ENCODE assay signal across 16 cellular contexts in genomic region chr5:72283358-72283757, GRCh38. TPM values are rescaled to one million over a fixed set of nuclear protein-coding genes. Genes with fewer than 3 reads are reported as not detected.
DNase-seq lines count a peak whose midpoint lies in the region; ATAC-seq and TF ChIP-seq lines count a peak whose summit lies in the region.
"Had no signal": no experiment of that assay in that cellular context is flagged by ENCODE, and none has a peak within 500 bp of the region (broad histone marks: within the 10 kb centered on the region; RNA-seq: fewer than 3 reads in every experiment).

No MANE protein-coding gene starts in this region.

- in situ Hi-C loops in gastrocnemius medialis (cut with MboI; ENCODE audit: low sequenced_read_pairs in 4 of 4), result no loop called here

- no peaks in the 10 kb centered on the region for H3K27me3 Mint-ChIP-seq in HFFc6 (ENCODE audit: insufficient read depth)

- DNase-seq in HFFc6, result no peak
- DNase-seq in ascending aorta (ENCODE audit: low spot score in 2 of 2), result no peak
- no peak for DNase-seq in heart right ventricle
- no peak for DNase-seq in gastrocnemius medialis
- DNase-seq in Peyer's patch, result no peak
- no peak for DNase-seq in stimulated activated naive CD4-positive, alpha-beta T cell treated with Interleukin-2 at 50 U/mL for 16 hours (lab: John Stamatoyannopoulos, UW)
- DNase-seq in COR-L47 (lab: John Stamatoyannopoulos, UW), result no peak
- DNase-seq in NCI-H2081 treated with DMSO at 0.1 percent for 48 hours (lab: John Stamatoyannopoulos, UW), result no peak
- DNase-seq: activated CD8-positive, alpha-beta T cell treated with anti-CD3 and anti-CD28 coated beads, Interleukin-2, amount 10 ng/mL, durations not matched to agents 7 days and 5 days; activated effector memory CD4-positive, alpha-beta T cell treated with anti-CD3 and anti-CD28 coated beads, Interleukin-2, amount 50 U/mL, for 16 hours; mucosa of descending colon; NCI-H510A treated with DMSO at 0.1 percent for 48 hours; RPMI8226; T1000 had no signal

- peaks cover 28% of the 10 kb centered on the region for H3K36me3 Mint-ChIP-seq in HFFc6 (ENCODE audit: low read depth)

- TF ChIP-seq CTCF in HFFc6 (IDR thresholded peaks at IDR 0.05), result no peak
- no peak for TF ChIP-seq CTCF in ascending aorta (IDR thresholded peaks at IDR 0.05)
- no peak for TF ChIP-seq CTCF in heart right ventricle (IDR thresholded peaks at IDR 0.05)
- TF ChIP-seq CTCF in gastrocnemius medialis (IDR thresholded peaks at IDR 0.05 in 4 of 5, conservative IDR thresholded peaks at IDR 0.05 in 1 of 5), result no peak
- no peak for TF ChIP-seq CTCF in Peyer's patch (IDR thresholded peaks at IDR 0.05)

- intact Hi-C loops in ascending aorta (cut with DNase I) (no loop called here), heart right ventricle (cut with DNase I) (loop anchor here in 2 of 10 donors (5.0 to 10.0 kb wide), 2 partner anchors 36 to 139 kb away; no protein-coding TSS in a partner anchor), gastrocnemius medialis (cut with DNase I; ENCODE audit: low total_unique reads) (no loop called here)

- 53 to 64% methylated on average over 2 of the region's 2 CpGs for WGBS in heart right ventricle, 2 donors

- H3K4me3 ChIP-seq in ascending aorta (no peak overlapping the region), heart right ventricle (no peak overlapping the region), gastrocnemius medialis (no peak overlapping the region), Peyer's patch (no peak overlapping the region)
- H3K4me3 ChIP-seq: GM12878, mucosa of descending colon had no signal

- no peaks in the 10 kb centered on the region for H3K27me3 ChIP-seq in ascending aorta
- H3K27me3 ChIP-seq in heart right ventricle, result no peaks in the 10 kb centered on the region
- no peaks in the 10 kb centered on the region for H3K27me3 ChIP-seq in gastrocnemius medialis
- no peaks in the 10 kb centered on the region for H3K27me3 ChIP-seq in Peyer's patch

- H3K4me3 Mint-ChIP-seq in HFFc6, result no peak overlapping the region
- H3K4me3 Mint-ChIP-seq: activated CD8-positive, alpha-beta T cell treated with anti-CD3 and anti-CD28 coated beads, Interleukin-2, amount 10 ng/mL, durations not matched to agents 7 days and 5 days; CD14-positive monocyte had no signal

- ATAC-seq in heart right ventricle, result peak in 5 of 8 donors; percentile 13 to 37 (median 29)
- no peak for ATAC-seq in gastrocnemius medialis
- ATAC-seq: activated CD8-positive, alpha-beta T cell treated with anti-CD3 and anti-CD28 coated beads, Interleukin-2, amount 10 ng/mL, durations not matched to agents 7 days and 5 days; GM12878; mucosa of descending colon had no signal

- H3K4me1 ChIP-seq in ascending aorta (peaks cover 0 to 27% of the 10 kb centered on the region in 2 donors), heart right ventricle (peaks cover 11 to 48% (median 34%) of the 10 kb centered on the region in 9 donors), gastrocnemius medialis (peaks cover 8 to 21% of the 10 kb centered on the region in 2 donors), Peyer's patch (no peaks in the 10 kb centered on the region)

- peak overlapping the region; percentile 27 for H3K27ac Mint-ChIP-seq in HFFc6
- H3K27ac Mint-ChIP-seq: activated CD8-positive, alpha-beta T cell treated with anti-CD3 and anti-CD28 coated beads, Interleukin-2, amount 10 ng/mL, durations not matched to agents 7 days and 5 days had no signal

- H3K9me3 Mint-ChIP-seq in HFFc6, result no peaks in the 10 kb centered on the region
- H3K9me3 Mint-ChIP-seq: CD14-positive monocyte had no signal

- no peak for TF ChIP-seq POLR2A in gastrocnemius medialis (IDR thresholded peaks at IDR 0.05)
- TF ChIP-seq POLR2A in Peyer's patch (IDR thresholded peaks at IDR 0.05), result no peak

- H3K27ac ChIP-seq in ascending aorta (peak overlapping the region; percentile 56 to 65), heart right ventricle (peak overlapping the region in 9 of 10 donors; percentile 22 to 73 (median 65)), gastrocnemius medialis (peak overlapping the region; percentile 29 to 60 (median 58)), Peyer's patch (no peak overlapping the region)

- H3K9me3 ChIP-seq in ascending aorta (no peaks in the 10 kb centered on the region), heart right ventricle (no peaks in the 10 kb centered on the region), gastrocnemius medialis (no peaks in the 10 kb centered on the region), Peyer's patch (no peaks in the 10 kb centered on the region)
- H3K9me3 ChIP-seq: mucosa of descending colon had no signal

- H3K36me3 ChIP-seq in ascending aorta (no peaks in the 10 kb centered on the region), heart right ventricle (peaks cover 0 to 21% (median 0%) of the 10 kb centered on the region in 9 donors), gastrocnemius medialis (no peaks in the 10 kb centered on the region), Peyer's patch (peaks cover 0 to 4% (median 0%) of the 10 kb centered on the region in 3 donors)

- peaks cover 41% of the 10 kb centered on the region for H3K4me1 Mint-ChIP-seq in HFFc6 (ENCODE audit: low read depth)

RNA-seq across cellular contexts. Expression of gene MRPS27, which starts 36.7 kb away (rescaled TPM):
- total RNA-seq in HFFc6 (2021; fragmentation: NEBNext Ultra II Directional; extraction: Animal tissue kit (Norgen Biotek cat#: 25700)), result 10 to 100 TPM; 46.1 to 74.1 (median 57.9) TPM
- total RNA-seq in ascending aorta (28.2 TPM), heart right ventricle (10 to 100 TPM; 55.7 to 91.8 (median 79.2) TPM), gastrocnemius medialis (10 to 100 TPM; 33.2 to 74.9 (median 62.3) TPM), Peyer's patch (10 to 100 TPM; 20.8 to 39.6 (median 24.7) TPM)
- polyA plus RNA-seq in heart right ventricle, result 10 to 100 TPM; 20.8 to 42.9 TPM

RNA-seq across cellular contexts. Expression of gene PTCD2, which starts 36.8 kb away (rescaled TPM):
- total RNA-seq in HFFc6 (2021; fragmentation: NEBNext Ultra II Directional; extraction: Animal tissue kit (Norgen Biotek cat#: 25700)), result 10 to 100 TPM; 10.8 to 14.4 (median 12.9) TPM
- 0.85 TPM for total RNA-seq in ascending aorta
- total RNA-seq in heart right ventricle, result 10 to 100 TPM; 11.3 to 28.9 (median 22.5) TPM
- polyA plus RNA-seq in heart right ventricle, result 1 to 10 TPM; 1.8 to 4.4 TPM
- total RNA-seq in gastrocnemius medialis, result 10 to 100 TPM in 1 of 4 donors, 1 to 10 TPM in 3; 6.7 to 13.2 (median 9.5) TPM
- 10 to 100 TPM in 2 of 4 donors, 1 to 10 TPM in 2; 4.0 to 13.2 (median 8.7) TPM for total RNA-seq in Peyer's patch

Comparison
In these comparisons a context has a peak if more than half of its experiments do, and no peak if none do; other contexts are left out.
1. H3K27ac ChIP-seq: peak in ascending aorta (2 of 2), heart right ventricle (9 of 10) and gastrocnemius medialis (4 of 4); none in Peyer's patch (0 of 4).
2. ATAC-seq: peak in heart right ventricle (5 of 8); none in gastrocnemius medialis (0 of 2).